ENCODE assay signal across 34 cellular contexts in the genomic region with DNA sequence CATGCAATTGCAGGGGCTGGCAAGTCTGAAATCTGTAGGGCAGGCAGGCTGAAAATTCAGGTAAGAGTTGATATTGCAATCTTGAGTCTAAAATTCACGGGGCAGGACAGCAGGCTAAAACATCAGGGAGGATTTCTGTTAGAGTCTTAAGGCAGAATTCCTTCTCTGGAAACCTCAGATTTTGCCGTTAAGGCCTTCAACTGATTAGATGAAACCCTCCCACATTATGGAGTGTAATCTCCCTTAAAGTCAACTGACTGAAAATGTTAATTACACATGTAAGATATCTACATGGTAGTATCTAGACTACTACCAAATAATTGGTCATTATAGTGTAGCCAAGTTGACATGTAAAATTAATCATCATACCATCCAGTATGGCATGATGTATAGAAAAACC.
"Had no signal": no experiment of that assay in that cellular context is flagged by ENCODE, and none has a peak within 500 bp of the region (broad histone marks: within the 10 kb centered on the region; RNA-seq: fewer than 3 reads in every experiment).

No MANE protein-coding gene starts in this region.

- H3K36me3 ChIP-seq: MG63 had no signal

- H3K9me3 ChIP-seq: MG63 had no signal

- H3K4me3 ChIP-seq: MG63 had no signal

- DNase-seq: Karpas-422, Kasumi-1, MG63, MM.1S, MV-4-11, NCI-H1048, NCI-H1092, NCI-H1092 treated with DMSO at 0.1 percent for 48 hours, NCI-H1105, NCI-H1105 treated with DMSO at 0.1 percent for 48 hours, NCI-H1417, NCI-H1417 treated with DMSO at 0.1 percent for 48 hours, NCI-H1436, NCI-H1436 treated with DMSO at 0.1 percent for 48 hours, NCI-H146, NCI-H1694, NCI-H1694 treated with DMSO at 0.1 percent for 48 hours, NCI-H187, NCI-H187 treated with DMSO at 0.1 percent for 48 hours, NCI-H1930, NCI-H2029, NCI-H2029 treated with DMSO at 0.1 percent for 48 hours, NCI-H2081, NCI-H2081 treated with DMSO at 0.1 percent for 48 hours, NCI-H2107, NCI-H2171, NCI-H2171 treated with DMSO at 0.1 percent for 48 hours, NCI-H2227 treated with DMSO at 0.1 percent for 48 hours, NCI-H226, NCI-H345, NCI-H446, NCI-H446 treated with DMSO at 0.1 percent for 48 hours, NCI-H510A, NCI-H510A treated with DMSO at 0.1 percent for 48 hours had no signal

- H3K27me3 ChIP-seq: MG63 had no signal
